Comparison of ENCODE assay signal across 1 cellular context in the genomic region with DNA sequence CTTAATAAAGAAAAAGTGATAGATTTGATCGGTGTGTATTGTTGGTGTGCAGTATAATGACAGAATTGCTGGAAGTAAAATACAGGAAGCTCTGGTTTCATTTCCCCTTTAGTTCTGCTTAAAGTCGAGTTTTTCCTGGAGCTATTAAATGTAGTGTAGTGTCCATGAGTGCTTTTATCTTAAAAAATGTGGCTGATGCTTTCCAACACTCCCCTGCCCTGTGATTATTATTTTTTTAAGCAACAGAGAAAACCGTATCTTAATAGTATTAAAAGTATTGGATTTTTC.
TF ChIP-seq lines count a peak whose summit lies in the region.

No MANE protein-coding gene starts in this region.

TF ChIP-seq in IMR-90, 13 proteins besides CTCF, POLR2A, EP300 and RAD21 (continued from another document):
- TF ChIP-seq, protein P1, sequence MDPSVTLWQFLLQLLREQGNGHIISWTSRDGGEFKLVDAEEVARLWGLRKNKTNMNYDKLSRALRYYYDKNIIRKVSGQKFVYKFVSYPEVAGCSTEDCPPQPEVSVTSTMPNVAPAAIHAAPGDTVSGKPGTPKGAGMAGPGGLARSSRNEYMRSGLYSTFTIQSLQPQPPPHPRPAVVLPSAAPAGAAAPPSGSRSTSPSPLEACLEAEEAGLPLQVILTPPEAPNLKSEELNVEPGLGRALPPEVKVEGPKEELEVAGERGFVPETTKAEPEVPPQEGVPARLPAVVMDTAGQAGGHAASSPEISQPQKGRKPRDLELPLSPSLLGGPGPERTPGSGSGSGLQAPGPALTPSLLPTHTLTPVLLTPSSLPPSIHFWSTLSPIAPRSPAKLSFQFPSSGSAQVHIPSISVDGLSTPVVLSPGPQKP (IDR thresholded peaks at IDR 0.05; ENCODE audit: borderline replicate concordance, low read depth, low read length), result no peak
- TF ChIP-seq CEBPB (IDR thresholded peaks at IDR 0.05; ENCODE audit: low read depth, low read length) (no peak), BHLHE40 (IDR thresholded peaks at IDR 0.05; ENCODE audit: low read depth, low read length) (no peak), RFX5 (IDR thresholded peaks at IDR 0.05; ENCODE audit: low read depth, low read length) (no peak), CHD1 (IDR thresholded peaks at IDR 0.05; ENCODE audit: low read depth, low read length) (no peak)
- TF ChIP-seq, protein P2, sequence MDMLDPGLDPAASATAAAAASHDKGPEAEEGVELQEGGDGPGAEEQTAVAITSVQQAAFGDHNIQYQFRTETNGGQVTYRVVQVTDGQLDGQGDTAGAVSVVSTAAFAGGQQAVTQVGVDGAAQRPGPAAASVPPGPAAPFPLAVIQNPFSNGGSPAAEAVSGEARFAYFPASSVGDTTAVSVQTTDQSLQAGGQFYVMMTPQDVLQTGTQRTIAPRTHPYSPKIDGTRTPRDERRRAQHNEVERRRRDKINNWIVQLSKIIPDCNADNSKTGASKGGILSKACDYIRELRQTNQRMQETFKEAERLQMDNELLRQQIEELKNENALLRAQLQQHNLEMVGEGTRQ (IDR thresholded peaks at IDR 0.05; ENCODE audit: low read depth, low read length), result no peak
